22 cellular contexts compared by ENCODE assay signal in genomic region chr14:95374262-95374997, GRCh38.
"Had no signal": no experiment of that assay in that cellular context is flagged by ENCODE, and none has a peak within 500 bp of the region (broad histone marks: within the 10 kb centered on the region; RNA-seq: fewer than 3 reads in every experiment).

No MANE protein-coding gene starts in this region.

- H3K4me3 Mint-ChIP-seq: effector memory CD8-positive, alpha-beta T cell; naive thymus-derived CD8-positive, alpha-beta T cell; nephron progenitor cell; stimulated activated memory B cell treated with anti-CD40 and anti-IgM and Interleukin-4, amounts not matched to agents 10 μg/mL and 1 μg/mL and 100 μg/mL, for 72 hours; type B pancreatic cell had no signal

- H3K9me3 Mint-ChIP-seq: effector memory CD8-positive, alpha-beta T cell had no signal

- H3K4me1 ChIP-seq: esophagus squamous epithelium, lower lobe of right lung, psoas muscle, sigmoid colon, testis, tibial artery had no signal

- DNase-seq: cortex of kidney; effector memory CD8-positive, alpha-beta T cell; erythroblast; esophagus squamous epithelium; hypothalamus; left ventricle myocardium superior; lower lobe of right lung; naive thymus-derived CD8-positive, alpha-beta T cell; nephron progenitor cell; occipital lobe; ovary; psoas muscle; right cardiac atrium; sigmoid colon; stimulated activated CD4-positive, alpha-beta T cell treated with anti-CD3 and anti-CD28 coated beads, Interleukin-2, amount 100 ng/mL, for 24 hours; stimulated activated CD4-positive, alpha-beta T cell treated with anti-CD3 and anti-CD28 coated beads, Interleukin-4, amount 100 ng/mL, for 24 hours; stimulated activated naive CD8-positive, alpha-beta T cell treated with anti-CD3 and anti-CD28 coated beads, Interleukin-15, Interleukin-2, amounts not matched to agents 100 U/mL and 50 U/mL, for 24 hours; substantia nigra; testis; tibial artery had no signal

- H3K27me3 ChIP-seq: ovary, sigmoid colon, testis had no signal

- H3K4me3 ChIP-seq: esophagus squamous epithelium, lower lobe of right lung, ovary, psoas muscle, sigmoid colon, testis, tibial artery had no signal

- H3K36me3 Mint-ChIP-seq: stimulated activated memory B cell treated with anti-CD40 and anti-IgM and Interleukin-4, amounts not matched to agents 10 μg/mL and 1 μg/mL and 100 μg/mL, for 72 hours; type B pancreatic cell had no signal

- ATAC-seq: effector memory CD8-positive, alpha-beta T cell; left ventricle myocardium superior; lower lobe of right lung; naive thymus-derived CD8-positive, alpha-beta T cell; psoas muscle; right cardiac atrium; stimulated activated memory B cell treated with anti-CD40 and anti-IgM and Interleukin-4, amounts not matched to agents 10 μg/mL and 1 μg/mL and 100 μg/mL, for 72 hours; stimulated activated naive CD8-positive, alpha-beta T cell treated with anti-CD3 and anti-CD28 coated beads, Interleukin-15, Interleukin-2, amounts not matched to agents 100 U/mL and 50 U/mL, for 24 hours had no signal

- H3K27ac Mint-ChIP-seq: effector memory CD8-positive, alpha-beta T cell; nephron progenitor cell; stimulated activated memory B cell treated with anti-CD40 and anti-IgM and Interleukin-4, amounts not matched to agents 10 μg/mL and 1 μg/mL and 100 μg/mL, for 72 hours; type B pancreatic cell had no signal

- H3K36me3 ChIP-seq: esophagus squamous epithelium, lower lobe of right lung, ovary, sigmoid colon, tibial artery had no signal

- H3K9me3 ChIP-seq: ovary, testis had no signal

- H3K27ac ChIP-seq: esophagus squamous epithelium, lower lobe of right lung, ovary, psoas muscle, sigmoid colon, testis, tibial artery had no signal
